ENCODE assay signal across 1 cellular context in the genomic region with DNA sequence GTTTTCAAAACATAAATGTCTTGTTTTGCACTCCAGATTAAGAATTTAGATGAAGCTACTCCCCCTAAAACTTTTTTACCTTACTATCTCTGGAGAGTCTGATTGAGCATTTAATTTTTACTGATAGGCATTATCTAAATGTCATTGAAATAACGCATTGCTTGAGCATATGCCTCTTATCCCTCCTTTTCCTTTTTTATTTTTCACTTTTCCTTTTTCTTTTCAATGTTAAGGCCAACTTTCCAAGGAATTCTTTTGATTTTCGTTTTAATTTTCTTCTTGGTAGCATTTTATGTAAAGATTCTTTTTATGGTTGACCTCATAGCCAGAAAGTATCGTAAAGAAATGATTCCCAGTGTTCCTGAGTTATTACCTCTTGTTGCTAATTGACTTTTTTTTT.
TF ChIP-seq lines count a peak whose summit lies in the region.

No MANE protein-coding gene starts in this region.

TF ChIP-seq in GM12878, 131 proteins besides CTCF, POLR2A, EP300 and RAD21:
- TF ChIP-seq NFYA (IDR thresholded peaks at IDR 0.05; ENCODE audit: borderline replicate concordance, low read depth, low read length) (no peak), NFXL1 (IDR thresholded peaks at IDR 0.05; ENCODE audit: borderline replicate concordance) (no peak), WRNIP1 (IDR thresholded peaks at IDR 0.05; ENCODE audit: borderline replicate concordance, low read depth, low read length) (no peak), E2F8 (IDR thresholded peaks at IDR 0.05; ENCODE audit: low read depth, partially characterized antibody) (no peak), SREBF2 (IDR thresholded peaks at IDR 0.05; ENCODE audit: low read length) (no peak)
- TF ChIP-seq, protein P1, sequence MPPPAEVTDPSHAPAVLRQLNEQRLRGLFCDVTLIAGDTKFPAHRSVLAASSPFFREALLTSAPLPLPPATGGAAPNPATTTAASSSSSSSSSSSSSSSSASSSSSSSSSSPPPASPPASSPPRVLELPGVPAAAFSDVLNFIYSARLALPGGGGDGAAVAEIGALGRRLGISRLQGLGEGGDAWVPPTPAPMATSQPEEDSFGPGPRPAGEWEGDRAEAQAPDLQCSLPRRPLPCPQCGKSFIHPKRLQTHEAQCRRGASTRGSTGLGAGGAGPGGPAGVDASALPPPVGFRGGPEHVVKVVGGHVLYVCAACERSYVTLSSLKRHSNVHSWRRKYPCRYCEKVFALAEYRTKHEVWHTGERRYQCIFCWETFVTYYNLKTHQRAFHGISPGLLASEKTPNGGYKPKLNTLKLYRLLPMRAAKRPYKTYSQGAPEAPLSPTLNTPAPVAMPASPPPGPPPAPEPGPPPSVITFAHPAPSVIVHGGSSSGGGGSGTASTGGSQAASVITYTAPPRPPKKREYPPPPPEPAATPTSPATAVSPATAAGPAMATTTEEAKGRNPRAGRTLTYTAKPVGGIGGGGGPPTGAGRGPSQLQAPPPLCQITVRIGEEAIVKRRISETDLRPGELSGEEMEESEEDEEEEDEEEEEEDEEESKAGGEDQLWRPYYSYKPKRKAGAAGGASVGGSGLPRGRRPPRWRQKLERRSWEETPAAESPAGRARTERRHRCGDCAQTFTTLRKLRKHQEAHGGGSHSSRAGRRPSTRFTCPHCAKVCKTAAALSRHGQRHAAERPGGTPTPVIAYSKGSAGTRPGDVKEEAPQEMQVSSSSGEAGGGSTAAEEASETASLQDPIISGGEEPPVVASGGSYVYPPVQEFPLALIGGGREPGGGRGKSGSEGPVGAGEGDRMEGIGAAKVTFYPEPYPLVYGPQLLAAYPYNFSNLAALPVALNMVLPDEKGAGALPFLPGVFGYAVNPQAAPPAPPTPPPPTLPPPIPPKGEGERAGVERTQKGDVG (CRISPR knock-in tag; IDR thresholded peaks at IDR 0.05), result no peak
